In genomic region chr10:101161494-101162299, GRCh38 we compare ENCODE assay signal across 8 cellular contexts. TPM values are rescaled to one million over a fixed set of nuclear protein-coding genes. Genes with fewer than 3 reads are reported as not detected.
DNase-seq lines count a peak whose midpoint lies in the region; ATAC-seq and TF ChIP-seq lines count a peak whose summit lies in the region.

No MANE protein-coding gene starts in this region.

- H3K4me3 ChIP-seq in Peyer's patch (no peak overlapping the region), fibroblast of pulmonary artery (replicated peaks; ENCODE audit: low read depth, low read length) (peak overlapping the region; percentile 43)

- DNase-seq in DMS 273 treated with DMSO at 0.1 percent for 48 hours (lab: John Stamatoyannopoulos, UW) (peak; percentile 39), HuH-7 (ENCODE audit: low spot score) (peak; percentile 77), Peyer's patch (peak; percentile 53 to 86 (median 71)), fibroblast of pulmonary artery (ENCODE audit: low read depth) (peak; percentile 82), neural crest cell (ENCODE audit: low read depth, low spot score) (peak; percentile 79)
- DNase-seq in activated T-cell treated with anti-CD3 and anti-CD28 coated beads, Interleukin-2, amount 50 U/mL, for 48 hours: peak; percentile 76
- DNase-seq in stimulated activated naive CD4-positive, alpha-beta T cell treated with Interleukin-2 at 50 U/mL for 16 hours (lab: John Stamatoyannopoulos, UW): peak; percentile 58

- TF ChIP-seq CTCF in Peyer's patch (IDR thresholded peaks at IDR 0.05) (peak; percentile 74 to 96 (median 86)), fibroblast of pulmonary artery (IDR thresholded peaks at IDR 0.05; ENCODE audit: low read length, missing control alignments) (peak; percentile 98), neural crest cell (conservative IDR thresholded peaks at IDR 0.05) (peak; percentile 98)

- H3K27me3 Mint-ChIP-seq in neural crest cell (ENCODE audit: low read depth): peaks cover 97% of the 10 kb centered on the region

- H3K4me3 Mint-ChIP-seq in neural crest cell: no peak overlapping the region

- no peaks in the 10 kb centered on the region for H3K36me3 Mint-ChIP-seq in neural crest cell (ENCODE audit: low read depth)

- no peaks in the 10 kb centered on the region for H3K36me3 ChIP-seq in Peyer's patch

- no peak overlapping the region for H3K27ac ChIP-seq in Peyer's patch

- no peak overlapping the region for H3K27ac Mint-ChIP-seq in neural crest cell (ENCODE audit: unreplicated experiment)

- H3K9me3 Mint-ChIP-seq in neural crest cell: no peaks in the 10 kb centered on the region

- H3K27me3 ChIP-seq in Peyer's patch: no peaks in the 10 kb centered on the region

- no peaks in the 10 kb centered on the region for H3K4me1 ChIP-seq in Peyer's patch

- no peak for TF ChIP-seq POLR2A in Peyer's patch (IDR thresholded peaks at IDR 0.05)

- ATAC-seq in HG02981 (IDR thresholded peaks at IDR 0.05; ENCODE audit: unreplicated experiment): no peak

- H3K9me3 ChIP-seq in Peyer's patch: no peaks in the 10 kb centered on the region

- peaks cover 7% of the 10 kb centered on the region for H3K4me1 Mint-ChIP-seq in neural crest cell

RNA-seq across cellular contexts. Expression of gene TLX1, which starts 30.6 kb away (rescaled TPM):
- total RNA-seq in Peyer's patch (1 to 10 TPM in 3 of 4 donors, not detected in 1; 1.6 to 4.8 (median 3.2) TPM), neural crest cell (0.16 and 0.33 TPM in 2 replicates)
